ENCODE assay signal across 21 cellular contexts in genomic region chr18:21452808-21453511, GRCh38.
A peak's percentile ranks its signal among the peaks of the same experiment; 100 is the strongest.
DNase-seq lines count a peak whose midpoint lies in the region; ATAC-seq and TF ChIP-seq lines count a peak whose summit lies in the region.
"Had no signal": no experiment of that assay in that cellular context is flagged by ENCODE, and none has a peak within 500 bp of the region (broad histone marks: within the 10 kb centered on the region; RNA-seq: fewer than 3 reads in every experiment).

No MANE protein-coding gene starts in this region.

- H3K27me3 Mint-ChIP-seq in chondrocyte (ENCODE audit: low read depth): peaks cover 3% of the 10 kb centered on the region
- H3K27me3 Mint-ChIP-seq in neural progenitor cell (ENCODE audit: insufficient read depth, low read depth): peaks cover 3% of the 10 kb centered on the region

- no peak overlapping the region for H3K4me3 ChIP-seq in neural progenitor cell
- H3K4me3 ChIP-seq: colonic mucosa, Peyer's patch, transverse colon had no signal

- H2AFZ ChIP-seq in neural progenitor cell (replicated peaks): no peak overlapping the region

- peaks cover 49% of the 10 kb centered on the region for H3K36me3 ChIP-seq in neural progenitor cell
- H3K36me3 ChIP-seq: BE2C, colonic mucosa, Peyer's patch, transverse colon had no signal

- H3K9ac ChIP-seq in neural progenitor cell: no peak overlapping the region

- intact Hi-C loops in left colon (cut with DNase I, micrococcal nuclease): no loop called here

- H3K4me3 Mint-ChIP-seq in chondrocyte (ENCODE audit: unreplicated experiment) (no peak overlapping the region), neural progenitor cell (no peak overlapping the region)
- H3K4me3 Mint-ChIP-seq: naive thymus-derived CD4-positive, alpha-beta T cell; stimulated activated effector memory CD8-positive, alpha-beta T cell treated with anti-CD3 and anti-CD28 coated beads, Interleukin-12 subunit alpha, Interleukin-12 subunit beta, amount 100 ng/mL, for 72 hours had no signal

- peaks cover 32% of the 10 kb centered on the region for H3F3A ChIP-seq in neural progenitor cell (ENCODE audit: low read depth)

- H3K27ac ChIP-seq in neural progenitor cell: peak overlapping the region; percentile 13
- H3K27ac ChIP-seq: colonic mucosa, Peyer's patch had no signal

- H3K9me3 Mint-ChIP-seq in chondrocyte (ENCODE audit: low read depth) (no peaks in the 10 kb centered on the region), neural progenitor cell (no peaks in the 10 kb centered on the region)
- H3K9me3 Mint-ChIP-seq: naive thymus-derived CD4-positive, alpha-beta T cell; stimulated activated effector memory CD8-positive, alpha-beta T cell treated with anti-CD3 and anti-CD28 coated beads, Interleukin-12 subunit alpha, Interleukin-12 subunit beta, amount 100 ng/mL, for 72 hours had no signal

- ATAC-seq in left colon: no peak
- ATAC-seq: naive thymus-derived CD4-positive, alpha-beta T cell; stimulated activated effector memory CD8-positive, alpha-beta T cell treated with anti-CD3 and anti-CD28 coated beads, Interleukin-12 subunit alpha, Interleukin-12 subunit beta, amount 100 ng/mL, for 72 hours had no signal

- peaks cover 22% of the 10 kb centered on the region for H4K20me1 ChIP-seq in neural progenitor cell (ENCODE audit: low read depth)

- no peak overlapping the region for H3K4me2 ChIP-seq in neural progenitor cell

- DNase-seq in EL: peak; percentile 31
- DNase-seq in NCI-H1105 (lab: John Stamatoyannopoulos, UW): peak; percentile 42
- no peak for DNase-seq in chondrocyte (ENCODE audit: low spot score)
- DNase-seq in neural progenitor cell (ENCODE audit: low spot score): no peak
- no peak for DNase-seq in NCI-H446 treated with DMSO at 0.1 percent for 48 hours (lab: John Stamatoyannopoulos, UW)
- DNase-seq in left colon: no peak
- DNase-seq in NCI-H187 treated with DMSO at 0.1 percent for 48 hours (lab: John Stamatoyannopoulos, UW): no peak
- DNase-seq: activated CD4-positive, alpha-beta T cell treated with anti-CD3 and anti-CD28 coated beads for 4 hours; activated naive CD4-positive, alpha-beta T cell; anterior cingulate cortex; BE2C; colonic mucosa; DMS79 treated with DMSO at 0.1 percent for 48 hours; Karpas-422; naive thymus-derived CD4-positive, alpha-beta T cell; NCI-H1436 treated with DMSO at 0.1 percent for 48 hours; NCI-H524 treated with DMSO at 0.1 percent for 48 hours; Peyer's patch; posterior cingulate gyrus; transverse colon had no signal

- H3K27ac Mint-ChIP-seq in chondrocyte (ENCODE audit: unreplicated experiment) (peak overlapping the region; percentile 76), neural progenitor cell (no peak overlapping the region)
- H3K27ac Mint-ChIP-seq: naive thymus-derived CD4-positive, alpha-beta T cell; stimulated activated effector memory CD8-positive, alpha-beta T cell treated with anti-CD3 and anti-CD28 coated beads, Interleukin-12 subunit alpha, Interleukin-12 subunit beta, amount 100 ng/mL, for 72 hours had no signal

- H3K79me2 ChIP-seq in neural progenitor cell (ENCODE audit: low read depth): peaks cover 13% of the 10 kb centered on the region

- H3K4me1 Mint-ChIP-seq in chondrocyte (ENCODE audit: low read depth): peaks cover 49% of the 10 kb centered on the region
- H3K4me1 Mint-ChIP-seq in neural progenitor cell: peaks cover 3% of the 10 kb centered on the region
- H3K4me1 Mint-ChIP-seq: naive thymus-derived CD4-positive, alpha-beta T cell; stimulated activated effector memory CD8-positive, alpha-beta T cell treated with anti-CD3 and anti-CD28 coated beads, Interleukin-12 subunit alpha, Interleukin-12 subunit beta, amount 100 ng/mL, for 72 hours had no signal

- no peaks in the 10 kb centered on the region for H3K9me3 ChIP-seq in neural progenitor cell (ENCODE audit: low read depth)
- H3K9me3 ChIP-seq: BE2C, colonic mucosa, Peyer's patch, transverse colon had no signal

- no peaks in the 10 kb centered on the region for H3K4me1 ChIP-seq in neural progenitor cell
- H3K4me1 ChIP-seq: BE2C, colonic mucosa, Peyer's patch had no signal

- H3K36me3 Mint-ChIP-seq in chondrocyte (ENCODE audit: low read depth) (no peaks in the 10 kb centered on the region), neural progenitor cell (peaks cover 38% of the 10 kb centered on the region)
- H3K36me3 Mint-ChIP-seq: naive thymus-derived CD4-positive, alpha-beta T cell; stimulated activated effector memory CD8-positive, alpha-beta T cell treated with anti-CD3 and anti-CD28 coated beads, Interleukin-12 subunit alpha, Interleukin-12 subunit beta, amount 100 ng/mL, for 72 hours had no signal

- TF ChIP-seq CTCF in chondrocyte (IDR thresholded peaks at IDR 0.05) (peak; percentile 43), neural progenitor cell (IDR thresholded peaks at IDR 0.05) (no peak)

- H3K27me3 ChIP-seq in neural progenitor cell: no peaks in the 10 kb centered on the region
- H3K27me3 ChIP-seq: BE2C, colonic mucosa, Peyer's patch, transverse colon had no signal

Comparison
In these comparisons a context has a peak if more than half of its experiments do, and no peak if none do; other contexts are left out.
1. DNase-seq: peak in EL (single experiment) and NCI-H1105 (single experiment); none in chondrocyte (single experiment), neural progenitor cell (single experiment), NCI-H446 treated with DMSO at 0.1 percent for 48 hours (single experiment), left colon (0 of 2) and NCI-H187 treated with DMSO at 0.1 percent for 48 hours (single experiment).